Comparison of ENCODE assay signal across 15 cellular contexts in the genomic region with DNA sequence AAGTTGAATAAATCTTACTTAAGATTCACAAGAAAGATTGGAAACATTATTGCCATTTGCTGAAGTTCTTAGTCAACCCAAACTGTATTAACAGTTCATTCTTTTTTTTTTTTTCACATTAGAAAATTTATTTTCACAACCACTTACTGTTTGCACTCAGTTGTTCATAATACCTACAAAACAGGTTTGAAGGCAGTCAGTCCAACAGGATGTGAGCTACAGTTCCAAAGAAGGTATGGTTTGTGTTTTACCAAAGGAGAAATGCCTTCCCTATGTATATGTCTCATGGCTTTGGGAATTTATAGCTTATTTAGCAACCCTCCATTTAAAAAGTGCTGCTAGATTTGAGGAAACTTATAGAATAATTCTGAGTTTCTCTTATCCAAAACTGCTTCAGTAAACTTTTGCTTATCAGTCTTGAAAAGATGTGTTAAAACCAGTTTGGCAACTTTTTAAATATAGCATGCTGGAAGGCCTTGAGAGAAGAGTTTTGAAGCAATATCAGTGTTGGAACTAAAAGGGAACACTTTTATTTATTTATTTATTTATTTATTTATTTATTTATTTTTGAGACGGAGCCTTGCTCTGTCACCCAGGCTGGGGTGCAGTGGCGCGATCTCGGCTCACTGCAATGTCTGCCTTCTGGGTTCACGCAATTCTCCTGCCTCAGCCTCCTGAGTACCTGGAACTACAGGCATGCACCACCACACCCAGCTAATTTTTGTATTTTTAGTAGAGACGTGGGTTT. TPM values are rescaled to one million over a fixed set of nuclear protein-coding genes. Genes with fewer than 3 reads are reported as not detected.
A peak's percentile ranks its signal among the peaks of the same experiment; 100 is the strongest.
DNase-seq lines count a peak whose midpoint lies in the region; FAIRE-seq and TF ChIP-seq lines count a peak whose summit lies in the region.
"Had no signal": no experiment of that assay in that cellular context is flagged by ENCODE, and none has a peak within 500 bp of the region (broad histone marks: within the 10 kb centered on the region; RNA-seq: fewer than 3 reads in every experiment).

No MANE protein-coding gene starts in this region.

- H3K9me1 ChIP-seq in keratinocyte (ENCODE audit: control insufficient read depth, extremely low read depth, insufficient read depth, low read length): no peaks in the 10 kb centered on the region

- no peak for TF ChIP-seq POLR2A in thyroid gland (IDR thresholded peaks at IDR 0.05)

- H3K9me3 ChIP-seq in SK-N-MC (ENCODE audit: low read depth, low read length) (no peaks in the 10 kb centered on the region), keratinocyte (ENCODE audit: control insufficient read depth, low read depth, low read length) (no peaks in the 10 kb centered on the region), thyroid gland (no peaks in the 10 kb centered on the region)

- H3K27me3 ChIP-seq in keratinocyte (ENCODE audit: control insufficient read depth, extremely low read depth, insufficient read depth, low read length): no peaks in the 10 kb centered on the region
- no peaks in the 10 kb centered on the region for H3K27me3 ChIP-seq in thyroid gland

- no peaks in the 10 kb centered on the region for H4K20me1 ChIP-seq in keratinocyte (ENCODE audit: control insufficient read depth, extremely low read depth, insufficient read depth, low read length)

- H3K4me3 Mint-ChIP-seq in activated CD4-positive, alpha-beta T cell treated with anti-CD3 and anti-CD28 coated beads, Interleukin-2, amount 10 ng/mL, durations not matched to agents 7 days and 5 days: no peak overlapping the region
- H3K4me3 Mint-ChIP-seq: activated CD4-positive, alpha-beta memory T cell treated with anti-CD3 and anti-CD28 coated beads, Interleukin-2, amount 10 ng/mL, durations not matched to agents 7 days and 5 days; activated T-helper 1 cell treated with anti-CD3 and anti-CD28 coated beads, Interleukin-12 subunit alpha, Interleukin-12 subunit beta, Interleukin-2, Interleukin-4 antibody, amounts not matched to agents 30 ng/mL and 10 ng/mL and 1 ng/mL, durations not matched to agents 14 hours and 24 hours and 36 hours had no signal

- H3K36me3 Mint-ChIP-seq in activated CD4-positive, alpha-beta T cell treated with anti-CD3 and anti-CD28 coated beads, Interleukin-2, amount 10 ng/mL, durations not matched to agents 7 days and 5 days (ENCODE audit: low read depth): no peaks in the 10 kb centered on the region

- no peaks in the 10 kb centered on the region for H3K9me3 Mint-ChIP-seq in activated CD4-positive, alpha-beta T cell treated with anti-CD3 and anti-CD28 coated beads, Interleukin-2, amount 10 ng/mL, durations not matched to agents 7 days and 5 days
- H3K9me3 Mint-ChIP-seq: activated CD4-positive, alpha-beta memory T cell treated with anti-CD3 and anti-CD28 coated beads, Interleukin-2, amount 10 ng/mL, durations not matched to agents 7 days and 5 days; activated T-helper 1 cell treated with anti-CD3 and anti-CD28 coated beads, Interleukin-12 subunit alpha, Interleukin-12 subunit beta, Interleukin-2, Interleukin-4 antibody, amounts not matched to agents 30 ng/mL and 10 ng/mL and 1 ng/mL, durations not matched to agents 14 hours and 24 hours and 36 hours had no signal

- H3K27ac ChIP-seq in SK-N-MC (0 out of 2 replicates have a peak overlapping the region, but pooled peaks have one; percentile 3), keratinocyte (ENCODE audit: control insufficient read depth, insufficient read depth, low read length) (peak overlapping the region; percentile 53), thyroid gland (peak overlapping the region; percentile 72 to 92 (median 89))

- peaks cover 22% of the 10 kb centered on the region for H3K27me3 Mint-ChIP-seq in activated CD4-positive, alpha-beta T cell treated with anti-CD3 and anti-CD28 coated beads, Interleukin-2, amount 10 ng/mL, durations not matched to agents 7 days and 5 days

- H3K4me3 ChIP-seq in SK-N-MC: no peak overlapping the region
- no peak overlapping the region for H3K4me3 ChIP-seq in keratinocyte (ENCODE audit: control insufficient read depth in 2 of 3, extremely low read depth in 1 of 3, insufficient read depth in 2 of 3, low read depth in 1 of 3, low read length in 3 of 3)
- no peak overlapping the region for H3K4me3 ChIP-seq in thyroid gland (replicated peaks in 1 of 3)

- peaks cover 6% of the 10 kb centered on the region for H3K4me1 Mint-ChIP-seq in activated CD4-positive, alpha-beta T cell treated with anti-CD3 and anti-CD28 coated beads, Interleukin-2, amount 10 ng/mL, durations not matched to agents 7 days and 5 days

- peak; percentile 65 for FAIRE-seq in keratinocyte (lab: Jason Lieb, UNC)
- FAIRE-seq: HepG2 had no signal

- no peak overlapping the region for H3K27ac Mint-ChIP-seq in activated CD4-positive, alpha-beta T cell treated with anti-CD3 and anti-CD28 coated beads, Interleukin-2, amount 10 ng/mL, durations not matched to agents 7 days and 5 days
- H3K27ac Mint-ChIP-seq: activated CD4-positive, alpha-beta memory T cell treated with anti-CD3 and anti-CD28 coated beads, Interleukin-2, amount 10 ng/mL, durations not matched to agents 7 days and 5 days; activated T-helper 1 cell treated with anti-CD3 and anti-CD28 coated beads, Interleukin-12 subunit alpha, Interleukin-12 subunit beta, Interleukin-2, Interleukin-4 antibody, amounts not matched to agents 30 ng/mL and 10 ng/mL and 1 ng/mL, durations not matched to agents 14 hours and 24 hours and 36 hours had no signal

- intact Hi-C loops in thyroid gland (cut with DNase I): no loop called here

- H3K9ac ChIP-seq in SK-N-MC (ENCODE audit: insufficient read length) (no peak overlapping the region), keratinocyte (ENCODE audit: control insufficient read depth, extremely low read depth, insufficient read depth, low read length) (no peak overlapping the region)

- no peak overlapping the region for H2AFZ ChIP-seq in keratinocyte (ENCODE audit: control insufficient read depth, low read length)

- POLR2A ChIA-PET in activated CD4-positive, alpha-beta T cell treated with anti-CD3 and anti-CD28 coated beads, Interleukin-2, amount 10 ng/mL, durations not matched to agents 7 days and 5 days (lab: Charles Lee): no interaction called here

- H3K36me3 ChIP-seq in SK-N-MC (ENCODE audit: insufficient read depth, low read length) (no peaks in the 10 kb centered on the region), keratinocyte (ENCODE audit: control insufficient read depth in 2 of 2, extremely low read depth in 1 of 2, insufficient read depth in 2 of 2, low read length in 2 of 2) (no peaks in the 10 kb centered on the region), thyroid gland (no peaks in the 10 kb centered on the region)

- H3K4me1 ChIP-seq in keratinocyte (ENCODE audit: control insufficient read depth, extremely low read depth, insufficient read depth, low read length) (peaks cover 40% of the 10 kb centered on the region), thyroid gland (peaks cover 26 to 37% of the 10 kb centered on the region in 2 donors)

- H3K4me2 ChIP-seq in keratinocyte (ENCODE audit: control insufficient read depth, extremely low read depth, insufficient read depth, low read depth, low read length): peak overlapping the region; percentile 39

- H3K79me2 ChIP-seq in keratinocyte (ENCODE audit: control insufficient read depth, insufficient read depth, low read length): no peaks in the 10 kb centered on the region

- 62 to 73% methylated on average over 6 of the region's 6 CpGs for WGBS in thyroid gland, 2 donors

- peak; percentile 81 for DNase-seq in HT-29 (ENCODE audit: low spot score)
- no peak for DNase-seq in SK-N-MC (ENCODE audit: low read depth, low spot score)
- DNase-seq in keratinocyte (ENCODE audit: low read depth, low spot score): no peak
- DNase-seq in thyroid gland: peak; percentile 28 to 46
- DNase-seq in activated CD4-positive, alpha-beta T cell treated with anti-CD3 and anti-CD28 coated beads, Interleukin-2, amount 10 ng/mL, durations not matched to agents 7 days and 5 days: no peak
- no peak for DNase-seq in NCI-H146 treated with DMSO at 0.1 percent for 48 hours (lab: John Stamatoyannopoulos, UW; ENCODE audit: unreplicated experiment)
- DNase-seq in occipital lobe (lab: John Stamatoyannopoulos, UW): no peak
- DNase-seq: activated CD4-positive, alpha-beta memory T cell treated with anti-CD3 and anti-CD28 coated beads, Interleukin-2, amount 10 ng/mL, durations not matched to agents 7 days and 5 days; caudate nucleus; effector CD4-positive, alpha-beta T cell; NCI-H2081; NCI-H82; substantia nigra had no signal

- dilution Hi-C loops in keratinocyte (cut with MboI; ENCODE audit: extremely low pct_ligation_motif_present, low sequenced_read_pairs): no loop called here

- TF ChIP-seq CTCF in keratinocyte (optimal IDR thresholded peaks at IDR 0.05 in 1 of 3, IDR thresholded peaks at IDR 0.05 in 1 of 3, conservative IDR thresholded peaks at IDR 0.05 in 1 of 3; ENCODE audit: extremely low read depth in 1 of 3, insufficient read depth in 2 of 3, low read length in 3 of 3) (no peak), thyroid gland (IDR thresholded peaks at IDR 0.05) (no peak)

- CTCF ChIA-PET in activated CD4-positive, alpha-beta T cell treated with anti-CD3 and anti-CD28 coated beads, Interleukin-2, amount 10 ng/mL, durations not matched to agents 7 days and 5 days (lab: Charles Lee): no interaction called here

RNA-seq across cellular contexts. Expression of a gene that starts 46.8 kb away (rescaled TPM):
- total RNA-seq in HT-29 (2014; rRNA removed; shearing (Covaris generic)): 21.6 and 23.9 TPM in 2 replicates
- 4.3 to 6.2 TPM (median 6.1 TPM) in 3 replicates for polyA plus RNA-seq in keratinocyte
- polyA plus RNA-seq in keratinocyte (2011; ENCODE audit: low read depth): 5.6 TPM
- polyA plus RNA-seq in keratinocyte (2011; cell fraction: cytosol; rRNA removed): 4.7 and 5.5 TPM in 2 replicates
- 30.5 and 34.2 TPM in 2 replicates for polyA plus RNA-seq in keratinocyte (2011; cell fraction: nucleus; rRNA removed)
- polyA plus RNA-seq in keratinocyte (2012; ENCODE audit: low replicate concordance): 10.6 and 17.1 TPM in 2 replicates
- 35.4 to 71.6 TPM (median 38.5 TPM) in 3 replicates for polyA minus RNA-seq in keratinocyte
- 20.1 TPM for polyA minus RNA-seq in keratinocyte (2011; cell fraction: cytosol; rRNA and poly(A)+ RNA removed)
- 43.5 and 68.8 TPM in 2 replicates for polyA minus RNA-seq in keratinocyte (2011; cell fraction: nucleus; rRNA and poly(A)+ RNA removed)
- 10 to 100 TPM; 48.0 to 91.3 (median 57.1) TPM for total RNA-seq in thyroid gland
- total RNA-seq in activated CD4-positive, alpha-beta T cell treated with anti-CD3 and anti-CD28 coated beads, Interleukin-2, amount 10 ng/mL, durations not matched to agents 7 days and 5 days: 10 to 100 TPM; 27.2 to 30.1 TPM
- 1.4 TPM for total RNA-seq in occipital lobe

Comparison
In these comparisons a context has a peak if more than half of its experiments do, and no peak if none do; other contexts are left out.
1. DNase-seq: peak in HT-29 (single experiment) and thyroid gland (2 of 2); none in SK-N-MC (single experiment), keratinocyte (single experiment), activated CD4-positive, alpha-beta T cell treated with anti-CD3 and anti-CD28 coated beads, Interleukin-2, amount 10 ng/mL, durations not matched to agents 7 days and 5 days (single experiment), NCI-H146 treated with DMSO at 0.1 percent for 48 hours (single experiment) and occipital lobe (single experiment).
2. H3K27ac ChIP-seq: peak in every context shown above with its lines; median percentile 89 in thyroid gland; 53 in keratinocyte; 3 in SK-N-MC.